ENCODE assay signal across 8 cellular contexts in the genomic region with DNA sequence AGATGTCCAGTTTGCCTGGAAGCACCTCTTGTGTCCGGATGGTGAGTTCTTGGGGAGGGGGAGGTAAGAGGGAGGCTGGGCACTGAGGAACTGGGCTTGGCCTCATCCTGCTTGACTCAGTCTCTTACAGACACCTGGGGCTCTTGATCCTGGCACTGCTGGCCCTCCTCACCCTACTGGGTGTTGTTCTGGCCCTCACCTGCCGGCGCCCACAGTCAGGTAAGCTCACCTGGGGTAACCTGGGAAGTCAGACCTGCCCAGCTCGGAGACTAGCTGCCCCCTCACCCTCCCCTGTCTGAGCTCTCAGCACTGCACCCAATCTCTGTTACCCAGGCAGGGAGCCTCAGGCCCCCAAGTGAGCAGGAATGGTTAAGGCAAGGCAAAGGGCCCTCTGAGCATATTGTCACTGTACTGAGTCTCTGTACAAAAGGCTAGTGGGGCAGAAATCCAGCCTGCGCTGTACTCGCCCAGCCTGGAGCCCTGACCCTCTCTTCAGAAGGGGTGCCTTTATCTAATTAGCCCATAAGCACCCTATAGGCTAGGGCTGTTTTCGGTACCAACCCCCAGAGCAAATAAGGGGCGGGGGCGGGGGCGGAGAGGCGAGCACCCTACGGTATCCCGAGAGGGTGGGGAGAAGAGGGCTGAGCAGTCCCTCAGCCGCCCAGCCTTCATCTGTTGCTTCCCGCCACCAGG. TPM values are rescaled to one million over a fixed set of nuclear protein-coding genes. Genes with fewer than 3 reads are reported as not detected.
A peak's percentile ranks its signal among the peaks of the same experiment; 100 is the strongest.
DNase-seq lines count a peak whose midpoint lies in the region; ATAC-seq and TF ChIP-seq lines count a peak whose summit lies in the region.

No MANE protein-coding gene starts in this region.

- no peaks in the 10 kb centered on the region for H3K9me3 Mint-ChIP-seq in chondrocyte (ENCODE audit: low read depth)
- H3K9me3 Mint-ChIP-seq in natural killer cell treated with Interleukin-12 subunit alpha and Interleukin-12 subunit beta and Interleukin-15 and Interleukin-18, amount 100 ng/mL, for 72 hours = no peaks in the 10 kb centered on the region

- H3K4me3 Mint-ChIP-seq in chondrocyte (ENCODE audit: unreplicated experiment) = peak overlapping the region; percentile 19
- peak overlapping the region; percentile 71 for H3K4me3 Mint-ChIP-seq in natural killer cell treated with Interleukin-12 subunit alpha and Interleukin-12 subunit beta and Interleukin-15 and Interleukin-18, amount 100 ng/mL, for 72 hours

- peaks cover 38 to 63% (median 48%) of the 10 kb centered on the region in 10 experiments for H3K4me1 ChIP-seq in BLaER1 treated with 17β-estradiol and CSF1 and Interleukin-3, amounts not matched to agents 10 nM and 100 nM

- TF ChIP-seq CTCF in HFF-Myc (IDR thresholded peaks at IDR 0.05; ENCODE audit: low read depth, low read length, missing control alignments) (no peak), chondrocyte (IDR thresholded peaks at IDR 0.05) (no peak)

- DNase-seq in HFF-Myc (ENCODE audit: extremely low read depth, low read depth) (no peak), chondrocyte (ENCODE audit: low spot score) (no peak), H4 (ENCODE audit: low spot score) (no peak), DMS153 (lab: John Stamatoyannopoulos, UW) (no peak), dermis blood vessel endothelial cell (no peak)
- no peak for DNase-seq in natural killer cell treated with Interleukin-12 subunit alpha and Interleukin-12 subunit beta and Interleukin-15 and Interleukin-18, amount 100 ng/mL, for 72 hours (ENCODE audit: low spot score)

- no peaks in the 10 kb centered on the region for H3K36me3 Mint-ChIP-seq in chondrocyte (ENCODE audit: low read depth)
- no peaks in the 10 kb centered on the region for H3K36me3 Mint-ChIP-seq in natural killer cell treated with Interleukin-12 subunit alpha and Interleukin-12 subunit beta and Interleukin-15 and Interleukin-18, amount 100 ng/mL, for 72 hours

- H3K27ac ChIP-seq in BLaER1 treated with 17β-estradiol and CSF1 and Interleukin-3, amounts not matched to agents 10 nM and 100 nM = peak overlapping the region in 8 of 11 experiments; percentile 54 to 78 (median 66); a peak in 14 of 22 replicates

- ATAC-seq in natural killer cell treated with Interleukin-12 subunit alpha and Interleukin-12 subunit beta and Interleukin-15 and Interleukin-18, amount 100 ng/mL, for 72 hours = no peak
- no peak for ATAC-seq in GM19023 (IDR thresholded peaks at IDR 0.05; ENCODE audit: unreplicated experiment)

- H3K4me2 ChIP-seq in BLaER1 treated with 17β-estradiol and CSF1 and Interleukin-3, amounts not matched to agents 10 nM and 100 nM = peak overlapping the region; percentile 90 to 100 (median 99)

- no peaks in the 10 kb centered on the region for H3K9me3 ChIP-seq in BLaER1 treated with 17β-estradiol and CSF1 and Interleukin-3, amounts not matched to agents 10 nM and 100 nM (replicated peaks in 1 of 11)

- H3K27me3 Mint-ChIP-seq in chondrocyte (ENCODE audit: low read depth) = no peaks in the 10 kb centered on the region
- peaks cover 0 to 3% of the 10 kb centered on the region in 2 donors for H3K27me3 Mint-ChIP-seq in natural killer cell treated with Interleukin-12 subunit alpha and Interleukin-12 subunit beta and Interleukin-15 and Interleukin-18, amount 100 ng/mL, for 72 hours

- no peaks in the 10 kb centered on the region for H4K20me1 ChIP-seq in BLaER1 treated with 17β-estradiol and CSF1 and Interleukin-3, amounts not matched to agents 10 nM and 100 nM

- no peaks in the 10 kb centered on the region for H3K36me3 ChIP-seq in BLaER1 treated with 17β-estradiol and CSF1 and Interleukin-3, amounts not matched to agents 10 nM and 100 nM

- H3K4me1 Mint-ChIP-seq in chondrocyte (ENCODE audit: low read depth) = peaks cover 45% of the 10 kb centered on the region
- peaks cover 12 to 13% of the 10 kb centered on the region in 2 donors for H3K4me1 Mint-ChIP-seq in natural killer cell treated with Interleukin-12 subunit alpha and Interleukin-12 subunit beta and Interleukin-15 and Interleukin-18, amount 100 ng/mL, for 72 hours (ENCODE audit: low read depth in 2 of 2)

- peak overlapping the region; percentile 69 to 82 (median 78); a peak in 21 of 22 replicates for H3K9ac ChIP-seq in BLaER1 treated with 17β-estradiol and CSF1 and Interleukin-3, amounts not matched to agents 10 nM and 100 nM

- no peak overlapping the region for H3K27ac Mint-ChIP-seq in chondrocyte (ENCODE audit: unreplicated experiment)
- H3K27ac Mint-ChIP-seq in natural killer cell treated with Interleukin-12 subunit alpha and Interleukin-12 subunit beta and Interleukin-15 and Interleukin-18, amount 100 ng/mL, for 72 hours = no peak overlapping the region

- peaks cover 0 to 24% (median 16%) of the 10 kb centered on the region in 11 experiments; a peak in 17 of 22 replicates for H3K27me3 ChIP-seq in BLaER1 treated with 17β-estradiol and CSF1 and Interleukin-3, amounts not matched to agents 10 nM and 100 nM

- H3K4me3 ChIP-seq in BLaER1 treated with 17β-estradiol and CSF1 and Interleukin-3, amounts not matched to agents 10 nM and 100 nM = peak overlapping the region; percentile 55 to 77 (median 64)
- H3K4me3 ChIP-seq in HFF-Myc (replicated peaks; ENCODE audit: low read depth, low read length) = peak overlapping the region; percentile 56

RNA-seq across cellular contexts. Expression of a gene that starts 2.2 kb away (rescaled TPM):
- 20.8 to 26.4 TPM (median 21.3 TPM) in 3 replicates for total RNA-seq in chondrocyte
- under 1 TPM; 0.57 to 0.92 TPM for total RNA-seq in natural killer cell treated with Interleukin-12 subunit alpha and Interleukin-12 subunit beta and Interleukin-15 and Interleukin-18, amount 100 ng/mL, for 72 hours
- total RNA-seq in H4 (2014; rRNA removed; shearing (Covaris generic)) = 23.0 and 32.4 TPM in 2 replicates
- total RNA-seq in dermis blood vessel endothelial cell = 20.4 and 25.4 TPM in 2 replicates

RNA-seq across cellular contexts. Expression of a gene that starts 12.1 kb away (rescaled TPM):
- total RNA-seq in chondrocyte = 0.42 to 1.6 TPM (median 0.92 TPM) in 3 replicates
- total RNA-seq in natural killer cell treated with Interleukin-12 subunit alpha and Interleukin-12 subunit beta and Interleukin-15 and Interleukin-18, amount 100 ng/mL, for 72 hours = 1 to 10 TPM in 1 of 2 donors, under 1 TPM in 1; 0.48 to 1.9 TPM
- not detected in 2 replicates for total RNA-seq in H4 (2014; rRNA removed; shearing (Covaris generic))
- total RNA-seq in dermis blood vessel endothelial cell = 0.14 and 0.17 TPM in 2 replicates

RNA-seq across cellular contexts. Expression of a gene that starts 18.9 kb away (rescaled TPM):
- total RNA-seq in chondrocyte = 26.5 to 29.9 TPM (median 28.2 TPM) in 3 replicates
- 10 to 100 TPM; 22.8 to 29.7 TPM for total RNA-seq in natural killer cell treated with Interleukin-12 subunit alpha and Interleukin-12 subunit beta and Interleukin-15 and Interleukin-18, amount 100 ng/mL, for 72 hours
- total RNA-seq in H4 (2014; rRNA removed; shearing (Covaris generic)) = 7.4 and 8.7 TPM in 2 replicates
- 33.1 and 50.4 TPM in 2 replicates for total RNA-seq in dermis blood vessel endothelial cell

RNA-seq across cellular contexts. Expression of a gene that starts 24.3 kb away (rescaled TPM):
- total RNA-seq in chondrocyte (20.3 to 25.1 TPM (median 24.5 TPM) in 3 replicates), dermis blood vessel endothelial cell (31.6 and 39.5 TPM in 2 replicates)
- total RNA-seq in natural killer cell treated with Interleukin-12 subunit alpha and Interleukin-12 subunit beta and Interleukin-15 and Interleukin-18, amount 100 ng/mL, for 72 hours = 10 to 100 TPM; 31.8 to 42.8 TPM
- 35.7 and 46.1 TPM in 2 replicates for total RNA-seq in H4 (2014; rRNA removed; shearing (Covaris generic))

RNA-seq across cellular contexts. Expression of a gene that starts 34.7 kb away (rescaled TPM):
- total RNA-seq in chondrocyte (not detected in 3 replicates), dermis blood vessel endothelial cell (not detected in 2 replicates)
- total RNA-seq in natural killer cell treated with Interleukin-12 subunit alpha and Interleukin-12 subunit beta and Interleukin-15 and Interleukin-18, amount 100 ng/mL, for 72 hours = not detected
- total RNA-seq in H4 (2014; rRNA removed; shearing (Covaris generic)) = not detected in 2 replicates

Comparison
In these comparisons a context has a peak if more than half of its experiments do, and no peak if none do; other contexts are left out.
1. RNA of a gene that starts 2.2 kb away (total RNA-seq): 23.0 to 32.4 TPM in H4, 20.8 to 26.4 TPM in chondrocyte and 20.4 to 25.4 TPM in dermis blood vessel endothelial cell; 0.57 to 0.92 TPM in natural killer cell treated with Interleukin-12 subunit alpha and Interleukin-12 subunit beta and Interleukin-15 and Interleukin-18, amount 100 ng/mL, for 72 hours; every median in the first group is over 10 times any median in the second.